Comparison of ENCODE assay signal across 14 cellular contexts in genomic region chr1:233673146-233673946, GRCh38. TPM values are rescaled to one million over a fixed set of nuclear protein-coding genes. Genes with fewer than 3 reads are reported as not detected.
DNase-seq lines count a peak whose midpoint lies in the region; ATAC-seq, FAIRE-seq and TF ChIP-seq lines count a peak whose summit lies in the region.
"Had no signal": no experiment of that assay in that cellular context is flagged by ENCODE, and none has a peak within 500 bp of the region (broad histone marks: within the 10 kb centered on the region; RNA-seq: fewer than 3 reads in every experiment).

No MANE protein-coding gene starts in this region.

- intact Hi-C loops in kidney (cut with DNase I), result no loop called here
- intact Hi-C loops in adrenal gland (cut with DNase I), result no loop called here
- intact Hi-C loops in dorsolateral prefrontal cortex (cut with DNase I), result no loop called here

- H3K27me3 ChIP-seq in adrenal gland (no peaks in the 10 kb centered on the region), dorsolateral prefrontal cortex (no peaks in the 10 kb centered on the region)
- H3K27me3 ChIP-seq: tibial nerve had no signal

- 59 to 69% (median 64%) methylated on average over 8 to 9 of the region's 9 CpGs for WGBS in adrenal gland, 4 donors

- peak; percentile 41 for ATAC-seq in HG03571 (IDR thresholded peaks at IDR 0.05; ENCODE audit: unreplicated experiment)
- ATAC-seq: PC-3 had no signal

- no peaks in the 10 kb centered on the region for H3K9me3 ChIP-seq in kidney (ENCODE audit: control insufficient read depth in 1 of 2, low read length in 2 of 2)
- H3K9me3 ChIP-seq in adrenal gland (replicated peaks in 1 of 3), result no peaks in the 10 kb centered on the region
- H3K9me3 ChIP-seq: tibial nerve had no signal

- TF ChIP-seq POLR2A in adrenal gland (IDR thresholded peaks at IDR 0.05), result no peak

- H3K4me3 ChIP-seq in kidney (ENCODE audit: low read length in 2 of 2) (peak overlapping the region; percentile 36 to 53), adrenal gland (no peak overlapping the region), dorsolateral prefrontal cortex (no peak overlapping the region)
- H3K4me3 ChIP-seq: tibial nerve had no signal

- H3K9ac ChIP-seq in kidney (ENCODE audit: low read length in 2 of 2), result peak overlapping the region in 1 of 2 donors; percentile 15

- H3K27ac ChIP-seq in kidney (ENCODE audit: low read depth in 2 of 2, low read length in 2 of 2), result peak overlapping the region; percentile 84 to 86
- H3K27ac ChIP-seq in adrenal gland, result no peak overlapping the region
- peak overlapping the region in 8 of 59 donors; percentile 2 to 64 (median 22) for H3K27ac ChIP-seq in dorsolateral prefrontal cortex
- H3K27ac ChIP-seq: tibial nerve had no signal

- peak; percentile 70 for FAIRE-seq in kidney (lab: Jason Lieb, UNC)

- no peaks in the 10 kb centered on the region for H3K36me3 ChIP-seq in kidney (ENCODE audit: control insufficient read depth in 1 of 2, insufficient read depth in 2 of 2, low read length in 2 of 2)
- no peaks in the 10 kb centered on the region for H3K36me3 ChIP-seq in adrenal gland (replicated peaks in 1 of 2)
- H3K36me3 ChIP-seq: tibial nerve had no signal

- TF ChIP-seq CTCF in GM20000 (IDR thresholded peaks at IDR 0.05; ENCODE audit: extremely low read depth, missing control alignments), result no peak
- no peak for TF ChIP-seq CTCF in kidney (IDR thresholded peaks at IDR 0.05; ENCODE audit: borderline replicate concordance, extremely low read depth, insufficient read depth)
- TF ChIP-seq CTCF in adrenal gland (IDR thresholded peaks at IDR 0.05), result no peak
- TF ChIP-seq CTCF in dorsolateral prefrontal cortex (IDR thresholded peaks at IDR 0.05 in 54 of 56, conservative IDR thresholded peaks at IDR 0.05 in 2 of 56; ENCODE audit: low read depth in 1 of 56, partially characterized antibody in 56 of 56), result no peak

- H3K4me1 ChIP-seq in kidney (ENCODE audit: control insufficient read depth in 1 of 2, insufficient read depth in 1 of 2, low read depth in 1 of 2, low read length in 2 of 2) (peaks cover 12 to 13% of the 10 kb centered on the region in 2 donors), adrenal gland (replicated peaks in 1 of 2) (no peaks in the 10 kb centered on the region)
- H3K4me1 ChIP-seq: tibial nerve had no signal

- DNase-seq in DMS53 treated with DMSO at 0.1 percent for 48 hours (lab: John Stamatoyannopoulos, UW; ENCODE audit: unreplicated experiment) (peak; percentile 24), GM20000 (ENCODE audit: low spot score) (peak; percentile 22), kidney (no peak), adrenal gland (no peak), dorsolateral prefrontal cortex (no peak), globus pallidus (ENCODE audit: low spot score) (no peak), GM19238 (ENCODE audit: insufficient read length, low spot score) (no peak)
- DNase-seq: activated CD4-positive, CD25-positive, alpha-beta regulatory T cell; AML-193; left ventricle myocardium superior; NCI-H1417 treated with DMSO at 0.1 percent for 48 hours; PC-3 had no signal

RNA-seq across cellular contexts. Expression of gene KCNK1, which starts 59.4 kb away (rescaled TPM):
- total RNA-seq in kidney (10.7 TPM), adrenal gland (1 to 10 TPM in 7 of 8 donors, under 1 TPM in 1; 0.83 to 9.7 (median 4.2) TPM), dorsolateral prefrontal cortex (100 to 1,000 TPM in 12 of 120 experiments, 10 to 100 TPM in 108; 32.0 to 140 (median 72.4) TPM)
- polyA plus RNA-seq in kidney (ENCODE audit: insufficient read depth, low read depth, low replicate concordance) (10.0 TPM), adrenal gland (1 to 10 TPM; 1.7 to 5.5 (median 3.6) TPM)

Comparison
In these comparisons a context has a peak if more than half of its experiments do, and no peak if none do; other contexts are left out.
1. DNase-seq: peak in DMS53 treated with DMSO at 0.1 percent for 48 hours (single experiment) and GM20000 (single experiment); none in kidney (single experiment), adrenal gland (0 of 7), dorsolateral prefrontal cortex (0 of 10), globus pallidus (single experiment) and GM19238 (single experiment).
2. H3K27ac ChIP-seq: peak in kidney (2 of 2); none in adrenal gland (0 of 5).
3. H3K4me3 ChIP-seq: peak in kidney (2 of 2); none in adrenal gland (0 of 4) and dorsolateral prefrontal cortex (0 of 59).